In genomic region chr1:170768929-170769328, GRCh38 we compare ENCODE assay signal across 1 cellular context.
TF ChIP-seq lines count a peak whose summit lies in the region.

No MANE protein-coding gene starts in this region.

TF ChIP-seq in SK-N-SH treated with all-trans-retinoic acid at 6 μM for 48 hours, 23 proteins besides CTCF, POLR2A, EP300 and RAD21 (continued from another document):
- TF ChIP-seq PPARA (CRISPR knock-in tag; IDR thresholded peaks at IDR 0.05; ENCODE audit: borderline replicate concordance) (no peak), RARB (CRISPR knock-in tag; IDR thresholded peaks at IDR 0.05) (no peak)
